11 cellular contexts compared by ENCODE assay signal in genomic region chr3:178170698-178171535, GRCh38.
DNase-seq lines count a peak whose midpoint lies in the region; TF ChIP-seq lines count a peak whose summit lies in the region.
"Had no signal": no experiment of that assay in that cellular context is flagged by ENCODE, and none has a peak within 500 bp of the region (broad histone marks: within the 10 kb centered on the region; RNA-seq: fewer than 3 reads in every experiment).

No MANE protein-coding gene starts in this region.

- H3K23me2 ChIP-seq in H9 (ENCODE audit: insufficient read length, low read depth, low read length, poor library complexity, severe bottlenecking) = no peaks in the 10 kb centered on the region

- 0 out of 4 replicates have a peak, but pooled peaks cover 0 to 3% of the 10 kb centered on the region in 2 experiments for H3K4me1 Mint-ChIP-seq in H9

- no peaks in the 10 kb centered on the region for H3K79me1 ChIP-seq in H9 (ENCODE audit: insufficient read depth, low read depth, low read length, poor library complexity, severe bottlenecking)

- WGBS in H9 (ENCODE audit: extremely low coverage, insufficient read length, low lambda C conversion rate) = no CpG with 5 or more reads among the region's 4 CpGs

- H3K14ac ChIP-seq in H9 (ENCODE audit: insufficient read depth, low read length) = no peak overlapping the region

- H3T11ph ChIP-seq in H9 (ENCODE audit: low read length) = no peak overlapping the region

- H3K4me3 Mint-ChIP-seq in H9 = no peak overlapping the region

- no peak overlapping the region for H2BK15ac ChIP-seq in H9 (ENCODE audit: low read depth, low read length)

- no peaks in the 10 kb centered on the region for H3K27me3 Mint-ChIP-seq in H9 (ENCODE audit: low read depth)

- no peak overlapping the region for H2BK120ac ChIP-seq in H9 (ENCODE audit: low read depth, low read length, poor library complexity, severe bottlenecking)

- H3K4me1 ChIP-seq in ascending aorta (peaks cover 0 to 15% of the 10 kb centered on the region in 2 donors), H9 (ENCODE audit: insufficient read depth, low read length) (no peaks in the 10 kb centered on the region)

- H3K9me3 ChIP-seq in ascending aorta = no peaks in the 10 kb centered on the region
- H3K9me3 ChIP-seq in H9 (ENCODE audit: control insufficient read depth, low read depth, low read length) = no peaks in the 10 kb centered on the region

- H3K27ac ChIP-seq in ascending aorta (peak overlapping the region; percentile 50 to 56), H9 (ENCODE audit: insufficient read length, low read depth, low read length) (no peak overlapping the region)
- H3K27ac ChIP-seq: C4-2B had no signal

- TF ChIP-seq CTCF in ascending aorta (IDR thresholded peaks at IDR 0.05) (no peak), H9 (conservative IDR thresholded peaks at IDR 0.05) (no peak)

- H2AFZ ChIP-seq in H9 (ENCODE audit: low read length) = no peak overlapping the region

- no peak overlapping the region for H2BK20ac ChIP-seq in H9 (ENCODE audit: low read depth, low read length, poor library complexity, severe bottlenecking)

- H2BK5ac ChIP-seq in H9 (ENCODE audit: insufficient read length, low read length) = no peak overlapping the region

- H3K9ac ChIP-seq in H9 (ENCODE audit: extremely low read depth, insufficient read length, low read length) = no peak overlapping the region

- H4K91ac ChIP-seq in H9 (ENCODE audit: insufficient read length, low read depth, low read length) = no peak overlapping the region

- no peak overlapping the region for H3K4me3 ChIP-seq in ascending aorta

- no peak overlapping the region for H3K23ac ChIP-seq in H9 (ENCODE audit: insufficient read length, low read depth, low read length)

- H4K8ac ChIP-seq in H9 (replicated peaks; ENCODE audit: insufficient read length, low read depth, low read length) = no peak overlapping the region

- H2BK12ac ChIP-seq in H9 (ENCODE audit: insufficient read length, low read depth, low read length) = no peak overlapping the region

- no peaks in the 10 kb centered on the region for H3K36me3 ChIP-seq in ascending aorta

- no peak overlapping the region for H3K4me2 ChIP-seq in H9 (ENCODE audit: insufficient read depth, insufficient read length, low read length)

- no peak overlapping the region for H4K5ac ChIP-seq in H9 (ENCODE audit: insufficient read length, low read depth, low read length)

- H3K56ac ChIP-seq in H9 (ENCODE audit: insufficient read length, low read depth, low read length) = no peak overlapping the region

- no peak overlapping the region for H2AK5ac ChIP-seq in H9 (ENCODE audit: insufficient read length, low read length)

- no peaks in the 10 kb centered on the region for H3K9me3 Mint-ChIP-seq in H9

- H3K4ac ChIP-seq in H9 (ENCODE audit: low read depth, low read length) = no peak overlapping the region

- intact Hi-C loops in ascending aorta (cut with DNase I) = no loop called here

- H3K36me3 Mint-ChIP-seq in H9 (ENCODE audit: insufficient read depth in 1 of 3, low read depth in 3 of 3) = no peaks in the 10 kb centered on the region

- no peaks in the 10 kb centered on the region for H3K79me2 ChIP-seq in H9 (ENCODE audit: insufficient read depth, low read length)

- no peaks in the 10 kb centered on the region for H4K20me1 ChIP-seq in H9 (ENCODE audit: control insufficient read depth, insufficient read depth, insufficient read length)

- H3K27me3 ChIP-seq in ascending aorta (no peaks in the 10 kb centered on the region), H9 (ENCODE audit: insufficient read depth, low read length) (no peaks in the 10 kb centered on the region)

- peak; percentile 43 for DNase-seq in A172 (ENCODE audit: low spot score)
- peak; percentile 12 for DNase-seq in HuH-7.5 (ENCODE audit: low spot score)
- no peak for DNase-seq in ascending aorta (ENCODE audit: low spot score in 2 of 2)
- peak; percentile 99 for DNase-seq in iris pigment epithelial cell (ENCODE audit: low read depth)
- DNase-seq in cortex of kidney (lab: John Stamatoyannopoulos, UW) = no peak
- no peak for DNase-seq in activated CD4-positive, alpha-beta T cell treated with anti-CD3 and anti-CD28 coated beads for 4 hours
- no peak for DNase-seq in NCI-H1092 treated with DMSO at 0.1 percent for 48 hours (lab: John Stamatoyannopoulos, UW)
- no peak for DNase-seq in H9
- DNase-seq: hypothalamus, KG1 had no signal

- H3K27ac Mint-ChIP-seq in H9 = no peak overlapping the region

- H3K18ac ChIP-seq in H9 (ENCODE audit: insufficient read length, low read depth, low read length) = no peak overlapping the region

Comparison
In these comparisons a context has a peak if more than half of its experiments do, and no peak if none do; other contexts are left out.
1. DNase-seq: peak in A172 (single experiment), HuH-7.5 (single experiment) and iris pigment epithelial cell (single experiment); none in ascending aorta (0 of 2), cortex of kidney (single experiment), activated CD4-positive, alpha-beta T cell treated with anti-CD3 and anti-CD28 coated beads for 4 hours (0 of 2), NCI-H1092 treated with DMSO at 0.1 percent for 48 hours (single experiment) and H9 (single experiment).